Comparison of ENCODE assay signal across 27 cellular contexts in the genomic region with DNA sequence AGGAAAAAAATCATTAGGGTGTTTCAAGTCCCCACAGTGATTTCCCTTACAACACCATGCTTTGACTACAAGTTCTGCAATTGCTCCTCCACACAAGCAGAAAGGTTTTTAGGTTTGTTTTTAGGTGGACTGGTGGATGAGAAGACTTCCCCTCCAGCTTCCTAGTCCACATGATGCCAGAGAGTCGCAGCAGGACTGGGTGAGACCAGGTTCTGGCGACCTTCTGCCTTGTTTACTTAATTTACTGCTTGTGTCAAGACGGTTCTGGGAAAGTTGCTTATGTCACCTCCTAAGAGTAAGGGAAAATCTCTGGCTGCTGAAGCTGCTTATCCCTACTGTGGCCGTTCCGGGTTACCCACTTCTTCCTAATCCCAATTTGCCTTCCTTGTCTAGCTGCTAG.
DNase-seq lines count a peak whose midpoint lies in the region; ATAC-seq and TF ChIP-seq lines count a peak whose summit lies in the region.
"Had no signal": no experiment of that assay in that cellular context is flagged by ENCODE, and none has a peak within 500 bp of the region (broad histone marks: within the 10 kb centered on the region; RNA-seq: fewer than 3 reads in every experiment).

No MANE protein-coding gene starts in this region.

- H3K9me3 Mint-ChIP-seq in brain, result peaks cover 0 to 5% (median 0%) of the 10 kb centered on the region in 5 experiments
- H3K9me3 Mint-ChIP-seq: activated naive CD4-positive, alpha-beta T cell treated with anti-CD3 and anti-CD28 coated beads, Interleukin-2, amount 50 U/mL, for 24 hours; activated T-helper 1 cell treated with anti-CD3 and anti-CD28 coated beads, Interleukin-12 subunit alpha, Interleukin-12 subunit beta, Interleukin-2, Interleukin-4 antibody, amounts not matched to agents 30 ng/mL and 10 ng/mL and 1 ng/mL, durations not matched to agents 14 hours and 24 hours and 36 hours; stimulated activated naive CD8-positive, alpha-beta T cell treated with anti-CD3 and anti-CD28 coated beads, Interleukin-15, Interleukin-2, amounts not matched to agents 100 ng/mL and 50 ng/mL, for 24 hours had no signal

- TF ChIP-seq CTCF in 22Rv1 (IDR thresholded peaks at IDR 0.05), result no peak
- TF ChIP-seq CTCF in brain (conservative IDR thresholded peaks at IDR 0.05), result no peak
- no peak for TF ChIP-seq CTCF in sigmoid colon (IDR thresholded peaks at IDR 0.05)

- DNase-seq in sigmoid colon, result no peak
- DNase-seq in GM19238 (ENCODE audit: insufficient read length, low spot score), result no peak
- DNase-seq: activated CD4-positive, alpha-beta T cell treated with anti-CD3 and anti-CD28 coated beads, Interleukin-2, amount 10 ng/mL, durations not matched to agents 24 days and 14 days; activated CD8-positive, alpha-beta memory T cell treated with anti-CD3 and anti-CD28 coated beads, Interleukin-2, amount 10 ng/mL, durations not matched to agents 7 days and 5 days; aorta; cerebellar nuclear complex; gastrocnemius medialis; Kasumi-1; NCI-H1092 treated with DMSO at 0.1 percent for 48 hours; NCI-H510A; retina; RPMI8226; stimulated activated CD4-positive, alpha-beta T cell treated with anti-CD3 and anti-CD28 coated beads, Interleukin-4, amount 100 ng/mL, for 4 hours had no signal

- no peaks in the 10 kb centered on the region for H3K36me3 Mint-ChIP-seq in brain
- H3K36me3 Mint-ChIP-seq: activated CD8-positive, alpha-beta memory T cell treated with anti-CD3 and anti-CD28 coated beads, Interleukin-2, amount 10 ng/mL, durations not matched to agents 7 days and 5 days; activated naive CD4-positive, alpha-beta T cell treated with anti-CD3 and anti-CD28 coated beads, Interleukin-2, amount 50 U/mL, for 24 hours had no signal

- 82% methylated on average over 5 of the region's 5 CpGs for WGBS in HUES64
- 9 to 48% methylated on average over 5 of the region's 5 CpGs for WGBS in sigmoid colon, 2 donors

- H3K27ac ChIP-seq in 22Rv1 (peak overlapping the region; percentile 67), HUES64 (ENCODE audit: low read depth, low read length) (peak overlapping the region; percentile 25; the same call in 1 of the 2 replicates), mucosa of rectum (ENCODE audit: low read depth in 2 of 2, low read length in 2 of 2) (peak overlapping the region; percentile 73 to 81), sigmoid colon (no peak overlapping the region)
- H3K27ac ChIP-seq: BLaER1, gastrocnemius medialis, SK-N-MC had no signal

- H3K27me3 Mint-ChIP-seq in brain, result no peaks in the 10 kb centered on the region
- H3K27me3 Mint-ChIP-seq: activated naive CD4-positive, alpha-beta T cell treated with anti-CD3 and anti-CD28 coated beads, Interleukin-2, amount 50 U/mL, for 24 hours; stimulated activated naive CD8-positive, alpha-beta T cell treated with anti-CD3 and anti-CD28 coated beads, Interleukin-15, Interleukin-2, amounts not matched to agents 100 ng/mL and 50 ng/mL, for 24 hours had no signal

- intact Hi-C loops in sigmoid colon (cut with DNase I), result no loop called here

- H3K27me3 ChIP-seq in HUES64 (ENCODE audit: insufficient read depth, low read length), result no peaks in the 10 kb centered on the region
- no peaks in the 10 kb centered on the region for H3K27me3 ChIP-seq in mucosa of rectum (ENCODE audit: control insufficient read depth in 2 of 2, insufficient read depth in 2 of 2, low read length in 2 of 2)
- H3K27me3 ChIP-seq in sigmoid colon, result no peaks in the 10 kb centered on the region
- H3K27me3 ChIP-seq: BLaER1, gastrocnemius medialis, tibial nerve had no signal

- peaks cover 37% of the 10 kb centered on the region for H3K4me1 Mint-ChIP-seq in brain
- H3K4me1 Mint-ChIP-seq: activated CD4-positive, alpha-beta T cell treated with anti-CD3 and anti-CD28 coated beads, Interleukin-2, amount 10 ng/mL, durations not matched to agents 24 days and 14 days; activated CD8-positive, alpha-beta memory T cell treated with anti-CD3 and anti-CD28 coated beads, Interleukin-2, amount 10 ng/mL, durations not matched to agents 7 days and 5 days; activated naive CD4-positive, alpha-beta T cell treated with anti-CD3 and anti-CD28 coated beads, Interleukin-2, amount 50 U/mL, for 24 hours had no signal

- no peaks in the 10 kb centered on the region for H3K9me3 ChIP-seq in HUES64 (ENCODE audit: insufficient read depth, low read depth, low read length)
- no peaks in the 10 kb centered on the region for H3K9me3 ChIP-seq in mucosa of rectum (ENCODE audit: control insufficient read depth in 2 of 2, low read length in 2 of 2)
- H3K9me3 ChIP-seq in sigmoid colon, result no peaks in the 10 kb centered on the region
- H3K9me3 ChIP-seq: BLaER1, gastrocnemius medialis, tibial nerve had no signal

- no peak for TF ChIP-seq POLR2A in sigmoid colon (IDR thresholded peaks at IDR 0.05)

- H3K9ac ChIP-seq in HUES64 (ENCODE audit: low read depth, low read length), result no peak overlapping the region
- H3K9ac ChIP-seq in mucosa of rectum (ENCODE audit: low read depth in 1 of 2, low read length in 2 of 2), result peak overlapping the region in 1 of 2 donors; percentile 42
- H3K9ac ChIP-seq: BLaER1 had no signal

- ATAC-seq in GM18502 (IDR thresholded peaks at IDR 0.05; ENCODE audit: poor library complexity, unreplicated experiment) (no peak), HG02885 (IDR thresholded peaks at IDR 0.05; ENCODE audit: poor library complexity, unreplicated experiment) (no peak)
- ATAC-seq: activated CD8-positive, alpha-beta memory T cell treated with anti-CD3 and anti-CD28 coated beads, Interleukin-2, amount 10 ng/mL, durations not matched to agents 7 days and 5 days; gastrocnemius medialis; HCT116 had no signal

- TF ChIP-seq EP300 in sigmoid colon (IDR thresholded peaks at IDR 0.05), result no peak

- H3K4me1 ChIP-seq in HUES64 (ENCODE audit: insufficient read depth, low read length) (peaks cover 8% of the 10 kb centered on the region; the same call in 1 of the 2 replicates), mucosa of rectum (ENCODE audit: control insufficient read depth in 2 of 2, insufficient read depth in 2 of 2, low read length in 2 of 2) (peaks cover 13 to 27% of the 10 kb centered on the region in 2 donors), sigmoid colon (peaks cover 0 to 3% (median 0%) of the 10 kb centered on the region in 4 donors)
- H3K4me1 ChIP-seq: BLaER1 had no signal

- H3K4me3 ChIP-seq in HUES64 (ENCODE audit: low read length) (no peak overlapping the region), mucosa of rectum (ENCODE audit: low read length in 2 of 2) (no peak overlapping the region), sigmoid colon (no peak overlapping the region)
- H3K4me3 ChIP-seq: BLaER1, gastrocnemius medialis, lung, SK-N-MC, tibial nerve had no signal

- H3K27ac Mint-ChIP-seq in brain, result peak overlapping the region in 4 of 5 experiments; percentile 58 to 76 (median 72)
- H3K27ac Mint-ChIP-seq: activated CD4-positive, alpha-beta T cell treated with anti-CD3 and anti-CD28 coated beads, Interleukin-2, amount 10 ng/mL, durations not matched to agents 24 days and 14 days; activated CD8-positive, alpha-beta memory T cell treated with anti-CD3 and anti-CD28 coated beads, Interleukin-2, amount 10 ng/mL, durations not matched to agents 7 days and 5 days; activated naive CD4-positive, alpha-beta T cell treated with anti-CD3 and anti-CD28 coated beads, Interleukin-2, amount 50 U/mL, for 24 hours; activated T-helper 1 cell treated with anti-CD3 and anti-CD28 coated beads, Interleukin-12 subunit alpha, Interleukin-12 subunit beta, Interleukin-2, Interleukin-4 antibody, amounts not matched to agents 30 ng/mL and 10 ng/mL and 1 ng/mL, durations not matched to agents 14 hours and 24 hours and 36 hours; stimulated activated naive CD8-positive, alpha-beta T cell treated with anti-CD3 and anti-CD28 coated beads, Interleukin-15, Interleukin-2, amounts not matched to agents 100 ng/mL and 50 ng/mL, for 24 hours had no signal

- H3K36me3 ChIP-seq in HUES64 (ENCODE audit: insufficient read depth, low read length) (no peaks in the 10 kb centered on the region), mucosa of rectum (ENCODE audit: control insufficient read depth in 2 of 2, insufficient read depth in 2 of 2, low read length in 2 of 2) (no peaks in the 10 kb centered on the region), sigmoid colon (no peaks in the 10 kb centered on the region)
- H3K36me3 ChIP-seq: BLaER1, gastrocnemius medialis, tibial nerve had no signal

- H3K4me3 Mint-ChIP-seq in brain, result no peak overlapping the region
- H3K4me3 Mint-ChIP-seq: activated CD4-positive, alpha-beta T cell treated with anti-CD3 and anti-CD28 coated beads, Interleukin-2, amount 10 ng/mL, durations not matched to agents 24 days and 14 days; activated CD8-positive, alpha-beta memory T cell treated with anti-CD3 and anti-CD28 coated beads, Interleukin-2, amount 10 ng/mL, durations not matched to agents 7 days and 5 days; activated naive CD4-positive, alpha-beta T cell treated with anti-CD3 and anti-CD28 coated beads, Interleukin-2, amount 50 U/mL, for 24 hours; activated T-helper 1 cell treated with anti-CD3 and anti-CD28 coated beads, Interleukin-12 subunit alpha, Interleukin-12 subunit beta, Interleukin-2, Interleukin-4 antibody, amounts not matched to agents 30 ng/mL and 10 ng/mL and 1 ng/mL, durations not matched to agents 14 hours and 24 hours and 36 hours; stimulated activated naive CD8-positive, alpha-beta T cell treated with anti-CD3 and anti-CD28 coated beads, Interleukin-15, Interleukin-2, amounts not matched to agents 100 ng/mL and 50 ng/mL, for 24 hours had no signal

Comparison
In these comparisons a context has a peak if more than half of its experiments do, and no peak if none do; other contexts are left out.
1. H3K27ac ChIP-seq: peak in 22Rv1 (single experiment), HUES64 (single experiment) and mucosa of rectum (2 of 2); none in sigmoid colon (0 of 4).